In genomic region chr16:58049697-58050185, GRCh38 we compare ENCODE assay signal across 1 cellular context.
TF ChIP-seq lines count a peak whose summit lies in the region.

No MANE protein-coding gene starts in this region.

TF ChIP-seq in IMR-90, 13 proteins besides CTCF, POLR2A, EP300 and RAD21:
- TF ChIP-seq ELK1 (IDR thresholded peaks at IDR 0.05; ENCODE audit: borderline replicate concordance, low read depth, low read length) (no peak), CEBPB (IDR thresholded peaks at IDR 0.05; ENCODE audit: low read depth, low read length) (no peak), NFE2L2 (IDR thresholded peaks at IDR 0.05; ENCODE audit: low read depth, low read length) (no peak), RFX5 (IDR thresholded peaks at IDR 0.05; ENCODE audit: low read depth, low read length) (no peak), MAZ (IDR thresholded peaks at IDR 0.05; ENCODE audit: borderline replicate concordance, low read depth, low read length) (no peak), MAFK (IDR thresholded peaks at IDR 0.05; ENCODE audit: low read depth, low read length) (no peak), FOS (IDR thresholded peaks at IDR 0.05; ENCODE audit: low read depth, low read length) (no peak), BHLHE40 (IDR thresholded peaks at IDR 0.05; ENCODE audit: low read depth, low read length) (no peak), CHD1 (IDR thresholded peaks at IDR 0.05; ENCODE audit: low read depth, low read length) (no peak), USF2 (IDR thresholded peaks at IDR 0.05; ENCODE audit: low read depth, low read length) (no peak), SMC3 (IDR thresholded peaks at IDR 0.05; ENCODE audit: low read depth, low read length) (no peak), MXI1 (IDR thresholded peaks at IDR 0.05; ENCODE audit: borderline replicate concordance, low read depth, low read length) (no peak), RCOR1 (IDR thresholded peaks at IDR 0.05; ENCODE audit: insufficient replicate concordance, low read length) (no peak)
